8 cellular contexts compared by ENCODE assay signal in the genomic region with DNA sequence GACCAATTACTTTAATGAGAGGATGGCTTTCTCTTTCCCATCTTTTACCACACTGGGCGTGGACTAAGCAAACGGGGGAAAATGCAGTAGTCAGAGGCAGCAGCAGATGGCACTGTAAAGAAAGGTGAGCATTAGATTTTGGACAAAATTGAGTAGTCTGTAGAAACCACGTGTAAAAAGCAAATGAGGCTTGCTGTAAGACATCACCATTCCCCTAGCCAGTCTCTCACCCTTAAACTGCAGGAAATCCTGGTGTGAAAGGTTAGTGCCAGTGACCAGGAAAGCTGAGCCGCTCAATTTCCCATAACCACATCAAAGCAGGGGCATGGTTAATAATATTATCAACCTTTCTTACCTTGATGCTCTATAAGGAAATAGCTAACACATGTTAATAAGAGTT.
DNase-seq lines count a peak whose midpoint lies in the region; ATAC-seq lines count a peak whose summit lies in the region.

No MANE protein-coding gene starts in this region.

- no peaks in the 10 kb centered on the region for H3K4me1 ChIP-seq in adipocyte (ENCODE audit: control insufficient read depth, insufficient read depth, low read length)

- H3K36me3 ChIP-seq in adipocyte (ENCODE audit: control insufficient read depth, insufficient read depth, low read length, severe bottlenecking) = no peaks in the 10 kb centered on the region

- H3K9ac ChIP-seq in adipocyte (ENCODE audit: low read length) = no peak overlapping the region

- DNase-seq in Ammon's horn (ENCODE audit: low spot score) (peak; percentile 23), adipocyte (ENCODE audit: low read depth) (peak; percentile 78), kidney glomerular epithelial cell (lab: John Stamatoyannopoulos, UW) (peak; percentile 26)
- DNase-seq in NK-92 treated with Interleukin-12 subunit alpha and Interleukin-12 subunit beta, amount 100 ng/mL, for 24 hours (lab: John Stamatoyannopoulos, UW) = no peak

- H3K27me3 ChIP-seq in adipocyte (replicated peaks; ENCODE audit: control insufficient read depth, insufficient read depth, low read length) = peaks cover 8% of the 10 kb centered on the region

- ATAC-seq in HG02885 (IDR thresholded peaks at IDR 0.05; ENCODE audit: poor library complexity, unreplicated experiment) (peak; percentile 50), GM18873 (IDR thresholded peaks at IDR 0.05; ENCODE audit: low FRiP score, unreplicated experiment) (no peak), HG02840 (IDR thresholded peaks at IDR 0.05; ENCODE audit: low FRiP score, unreplicated experiment) (no peak), HG03520 (IDR thresholded peaks at IDR 0.05; ENCODE audit: unreplicated experiment) (no peak)

- H3K9me3 ChIP-seq in adipocyte (ENCODE audit: control insufficient read depth, low read length) = peaks cover 5% of the 10 kb centered on the region

- H3K4me3 ChIP-seq in adipocyte (ENCODE audit: low read length) = no peak overlapping the region
